8 cellular contexts compared by ENCODE assay signal in genomic region chr1:201119206-201119814, GRCh38.
DNase-seq lines count a peak whose midpoint lies in the region; TF ChIP-seq lines count a peak whose summit lies in the region.

No MANE protein-coding gene starts in this region.

- H3K4me2 ChIP-seq in BLaER1 treated with 17β-estradiol and CSF1 and Interleukin-3, amounts not matched to agents 10 nM and 100 nM = peak overlapping the region; percentile 36 to 84 (median 70)

- TF ChIP-seq CTCF in astrocyte of the cerebellum (IDR thresholded peaks at IDR 0.05; ENCODE audit: low read depth, low read length, missing control alignments) = peak; percentile 62

- in situ Hi-C loops in astrocyte of the cerebellum (cut with HindIII; ENCODE audit: low sequenced_read_pairs) = no loop called here

- DNase-seq in HEK293T (ENCODE audit: extremely low spot score) (peak; percentile 83), SKM-1 (lab: John Stamatoyannopoulos, UW; ENCODE audit: unreplicated experiment) (peak; percentile 80), astrocyte of the cerebellum (ENCODE audit: low read depth) (no peak), kidney glomerular epithelial cell (lab: John Stamatoyannopoulos, UW) (peak; percentile 5), C1 segment of cervical spinal cord (lab: John Stamatoyannopoulos, UW) (no peak), dedifferentiated amniotic fluid mesenchymal stem cell (ENCODE audit: extremely low spot score) (no peak)
- DNase-seq in stimulated activated CD8-positive, alpha-beta memory T cell treated with anti-CD3 and anti-CD28 coated beads, Interleukin-2, amount 100 ng/mL, for 48 hours (ENCODE audit: low read depth in 2 of 2) = peak; percentile 34 to 46

- peak overlapping the region in 8 of 11 experiments; percentile 15 to 85 (median 65); a peak in 14 of 22 replicates for H3K27ac ChIP-seq in BLaER1 treated with 17β-estradiol and CSF1 and Interleukin-3, amounts not matched to agents 10 nM and 100 nM

- no peaks in the 10 kb centered on the region for H3K9me3 ChIP-seq in BLaER1 treated with 17β-estradiol and CSF1 and Interleukin-3, amounts not matched to agents 10 nM and 100 nM (replicated peaks in 1 of 11)

- CTCF ChIA-PET in HEK293T (lab: Yijun Ruan, JAX) = interaction anchor here (0.7 to 1.9 kb wide), 21 partner anchors 10 to 560 kb away, joined by 3 to 17 read pairs (median 4); no protein-coding TSS in a partner anchor

- no peak overlapping the region for H3K4me3 ChIP-seq in BLaER1 treated with 17β-estradiol and CSF1 and Interleukin-3, amounts not matched to agents 10 nM and 100 nM
- H3K4me3 ChIP-seq in astrocyte of the cerebellum (ENCODE audit: low read depth, low read length) = no peak overlapping the region

- peak overlapping the region in 4 of 11 experiments; percentile 20 to 76 (median 70); a peak in 7 of 22 replicates for H3K9ac ChIP-seq in BLaER1 treated with 17β-estradiol and CSF1 and Interleukin-3, amounts not matched to agents 10 nM and 100 nM

- peaks cover 11 to 76% (median 53%) of the 10 kb centered on the region in 10 experiments for H3K4me1 ChIP-seq in BLaER1 treated with 17β-estradiol and CSF1 and Interleukin-3, amounts not matched to agents 10 nM and 100 nM

- POLR2A ChIA-PET in HEK293T (lab: Yijun Ruan, JAX) = interaction anchor here (1.7 kb wide), 1 partner anchor 148 kb away, joined by 6 read pairs; no protein-coding TSS in a partner anchor

- H3K27me3 ChIP-seq in BLaER1 treated with 17β-estradiol and CSF1 and Interleukin-3, amounts not matched to agents 10 nM and 100 nM = peaks cover 0 to 7% (median 0%) of the 10 kb centered on the region in 11 experiments; a peak in 3 of 22 replicates

- H3K36me3 ChIP-seq in BLaER1 treated with 17β-estradiol and CSF1 and Interleukin-3, amounts not matched to agents 10 nM and 100 nM = no peaks in the 10 kb centered on the region

- no peaks in the 10 kb centered on the region for H4K20me1 ChIP-seq in BLaER1 treated with 17β-estradiol and CSF1 and Interleukin-3, amounts not matched to agents 10 nM and 100 nM

TF ChIP-seq in HEK293T, 16 proteins besides CTCF, POLR2A, EP300 and RAD21:
- TF ChIP-seq FOXA1 (IDR thresholded peaks at IDR 0.05) (no peak), CTBP1 (IDR thresholded peaks at IDR 0.05; ENCODE audit: borderline replicate concordance) (no peak)

Comparison
In these comparisons a context has a peak if more than half of its experiments do, and no peak if none do; other contexts are left out.
1. DNase-seq: peak in HEK293T (single experiment), SKM-1 (single experiment), kidney glomerular epithelial cell (single experiment) and stimulated activated CD8-positive, alpha-beta memory T cell treated with anti-CD3 and anti-CD28 coated beads, Interleukin-2, amount 100 ng/mL, for 48 hours (2 of 2); none in astrocyte of the cerebellum (single experiment), C1 segment of cervical spinal cord (0 of 14) and dedifferentiated amniotic fluid mesenchymal stem cell (single experiment).